In the genomic region with DNA sequence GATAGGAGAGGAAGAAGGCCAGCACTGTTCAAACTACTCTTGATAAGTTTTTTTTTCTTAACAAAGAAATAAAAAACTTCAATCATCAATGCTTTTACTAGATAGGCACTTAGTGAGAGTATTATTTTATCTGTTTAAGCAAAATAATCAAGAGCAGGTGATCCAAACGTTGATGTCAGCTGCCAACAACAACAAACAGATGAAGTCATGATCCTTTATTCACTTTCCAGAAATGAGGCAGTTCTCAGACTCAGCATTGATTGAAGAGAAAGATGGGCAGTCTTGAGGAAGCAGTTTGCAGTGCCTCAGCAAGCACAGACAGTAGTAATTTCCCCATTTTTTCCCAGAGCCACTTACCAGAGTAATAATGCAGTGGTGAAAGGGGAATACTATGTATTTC, we compare ENCODE assay signal across 31 cellular contexts. TPM values are rescaled to one million over a fixed set of nuclear protein-coding genes. Genes with fewer than 3 reads are reported as not detected.
DNase-seq lines count a peak whose midpoint lies in the region; TF ChIP-seq lines count a peak whose summit lies in the region.
"Had no signal": no experiment of that assay in that cellular context is flagged by ENCODE, and none has a peak within 500 bp of the region (broad histone marks: within the 10 kb centered on the region; RNA-seq: fewer than 3 reads in every experiment).

No MANE protein-coding gene starts in this region.

- no peaks in the 10 kb centered on the region for H4K20me1 ChIP-seq in GM23248 (ENCODE audit: insufficient read depth)
- H4K20me1 ChIP-seq in fibroblast of lung (ENCODE audit: control insufficient read depth, extremely low read depth, insufficient read depth, low read length) = no peaks in the 10 kb centered on the region

- H3K9me3 ChIP-seq in GM23248 (ENCODE audit: low read depth) (no peaks in the 10 kb centered on the region), fibroblast of lung (ENCODE audit: control insufficient read depth, insufficient read depth, low read depth, low read length) (no peaks in the 10 kb centered on the region), neutrophil (no peaks in the 10 kb centered on the region)
- H3K9me3 ChIP-seq: ascending aorta, BE2C, esophagus squamous epithelium, SJSA1, tibial artery had no signal

- no peaks in the 10 kb centered on the region for H3K79me2 ChIP-seq in GM23248 (ENCODE audit: insufficient read depth)
- no peaks in the 10 kb centered on the region for H3K79me2 ChIP-seq in fibroblast of lung (ENCODE audit: control insufficient read depth, insufficient read depth, low read length)

- H3K4me1 Mint-ChIP-seq in activated T-helper 2 cell treated with anti-CD3 and anti-CD28 coated beads, Interferon-gamma antibody, Interleukin-2, Interleukin-4, amounts not matched to agents 10 μg/mL and 5 μg/mL and 100 μg/mL, durations not matched to agents 14 hours and 24 hours and 36 hours (ENCODE audit: low read depth) = no peaks in the 10 kb centered on the region
- H3K4me1 Mint-ChIP-seq: H9; naive thymus-derived CD4-positive, alpha-beta T cell had no signal

- H3K4me2 ChIP-seq in GM23248 (ENCODE audit: unreplicated experiment) = no peak overlapping the region
- H3K4me2 ChIP-seq in fibroblast of lung (ENCODE audit: extremely low read depth, insufficient read depth, low read length) = no peak overlapping the region

- H3K4me1 ChIP-seq in GM23248 (ENCODE audit: insufficient read depth) (peaks cover 35% of the 10 kb centered on the region), fibroblast of lung (ENCODE audit: control insufficient read depth, extremely low read depth, insufficient read depth, low read length) (peaks cover 4% of the 10 kb centered on the region), neutrophil (ENCODE audit: control insufficient read depth in 1 of 2, insufficient read depth in 1 of 2, low read depth in 1 of 2, low read length in 1 of 2) (no peaks in the 10 kb centered on the region)
- H3K4me1 ChIP-seq: ascending aorta, BE2C, esophagus squamous epithelium, SJSA1, tibial artery had no signal

- no peak overlapping the region for H3K27ac Mint-ChIP-seq in activated T-helper 2 cell treated with anti-CD3 and anti-CD28 coated beads, Interferon-gamma antibody, Interleukin-2, Interleukin-4, amounts not matched to agents 10 μg/mL and 5 μg/mL and 100 μg/mL, durations not matched to agents 14 hours and 24 hours and 36 hours
- H3K27ac Mint-ChIP-seq: activated CD8-positive, alpha-beta T cell treated with anti-CD3 and anti-CD28 coated beads for 36 hours; activated naive CD4-positive, alpha-beta T cell treated with anti-CD3 and anti-CD28 coated beads, Interleukin-2, amount 50 U/mL, for 72 hours; effector memory CD8-positive, alpha-beta T cell; H9; naive thymus-derived CD4-positive, alpha-beta T cell had no signal

- TF ChIP-seq CTCF in astrocyte of the cerebellum (IDR thresholded peaks at IDR 0.05; ENCODE audit: low read depth, low read length, missing control alignments) = no peak
- TF ChIP-seq CTCF in fibroblast of lung (conservative IDR thresholded peaks at IDR 0.05 in 1 of 2, IDR thresholded peaks at IDR 0.05 in 1 of 2; ENCODE audit: low read depth in 1 of 2, low read length in 2 of 2) = no peak
- TF ChIP-seq CTCF in neutrophil (IDR thresholded peaks at IDR 0.05) = no peak

- no peaks in the 10 kb centered on the region for H3K27me3 Mint-ChIP-seq in activated T-helper 2 cell treated with anti-CD3 and anti-CD28 coated beads, Interferon-gamma antibody, Interleukin-2, Interleukin-4, amounts not matched to agents 10 μg/mL and 5 μg/mL and 100 μg/mL, durations not matched to agents 14 hours and 24 hours and 36 hours (ENCODE audit: low read depth)
- H3K27me3 Mint-ChIP-seq: activated CD8-positive, alpha-beta T cell treated with anti-CD3 and anti-CD28 coated beads for 36 hours; effector memory CD8-positive, alpha-beta T cell had no signal

- H3K36me3 ChIP-seq in GM23248 (ENCODE audit: low read depth) = no peaks in the 10 kb centered on the region
- no peaks in the 10 kb centered on the region for H3K36me3 ChIP-seq in fibroblast of lung (ENCODE audit: control insufficient read depth, insufficient read depth, low read length)
- H3K36me3 ChIP-seq in neutrophil = peaks cover 47% of the 10 kb centered on the region
- H3K36me3 ChIP-seq: ascending aorta, BE2C, esophagus squamous epithelium, MG63, SJSA1, tibial artery had no signal

- H3K9ac ChIP-seq in GM23248 = no peak overlapping the region
- no peak overlapping the region for H3K9ac ChIP-seq in fibroblast of lung (ENCODE audit: insufficient read depth, low read length)

- WGBS in GM23248 (ENCODE audit: low coverage in 1 of 2, low lambda C conversion rate in 2 of 2, missing lambda C conversion rate in 2 of 2), 2 experiments = 6% methylated on average over 1 of the region's 1 CpG

- H3K27me3 ChIP-seq in GM23248 (replicated peaks; ENCODE audit: insufficient read depth) = no peaks in the 10 kb centered on the region
- H3K27me3 ChIP-seq in fibroblast of lung (ENCODE audit: control insufficient read depth, insufficient read depth, low read length) = no peaks in the 10 kb centered on the region
- no peaks in the 10 kb centered on the region for H3K27me3 ChIP-seq in neutrophil
- H3K27me3 ChIP-seq: ascending aorta, BE2C, esophagus squamous epithelium, MG63, SJSA1, tibial artery had no signal

- H3K27ac ChIP-seq in GM23248 (no peak overlapping the region), fibroblast of lung (ENCODE audit: insufficient read depth, low read length) (no peak overlapping the region), neutrophil (peak overlapping the region; percentile 11)
- H3K27ac ChIP-seq: ascending aorta, esophagus squamous epithelium, SJSA1, tibial artery had no signal

- H3K9me2 ChIP-seq in GM23248 (ENCODE audit: insufficient read depth) = no peaks in the 10 kb centered on the region

- no peak overlapping the region for H3K4me3 Mint-ChIP-seq in activated T-helper 2 cell treated with anti-CD3 and anti-CD28 coated beads, Interferon-gamma antibody, Interleukin-2, Interleukin-4, amounts not matched to agents 10 μg/mL and 5 μg/mL and 100 μg/mL, durations not matched to agents 14 hours and 24 hours and 36 hours (ENCODE audit: low read depth)
- H3K4me3 Mint-ChIP-seq: activated CD8-positive, alpha-beta T cell treated with anti-CD3 and anti-CD28 coated beads for 36 hours; effector memory CD8-positive, alpha-beta T cell; H9; naive thymus-derived CD4-positive, alpha-beta T cell had no signal

- DNase-seq in GM23248 = peak; percentile 48
- DNase-seq in astrocyte of the cerebellum (ENCODE audit: low read depth) = peak; percentile 48
- DNase-seq in fibroblast of lung (ENCODE audit: low read depth in 2 of 2) = peak; percentile 26 to 90
- no peak for DNase-seq in NOMO-1 treated with DMSO at 0.1 percent for 48 hours (lab: John Stamatoyannopoulos, UW; ENCODE audit: unreplicated experiment)
- no peak for DNase-seq in activated CD4-positive, CD25-positive, alpha-beta regulatory T cell treated with anti-CD3 and anti-CD28 coated beads, Interleukin-2, amount 50 U/mL, for 72 hours
- DNase-seq in activated T-helper 2 cell treated with anti-CD3 and anti-CD28 coated beads, Interferon-gamma antibody, Interleukin-2, Interleukin-4, amounts not matched to agents 10 μg/mL and 5 μg/mL and 100 μg/mL, durations not matched to agents 14 hours and 24 hours and 36 hours (ENCODE audit: low spot score) = no peak
- DNase-seq: activated CD8-positive, alpha-beta T cell treated with anti-CD3 and anti-CD28 coated beads for 36 hours; BE2C; effector memory CD8-positive, alpha-beta T cell; esophagus squamous epithelium; GDM1; glutamatergic neuron; H9; left ventricle myocardium superior; MG63; naive thymus-derived CD4-positive, alpha-beta T cell; NCI-H1417; NCI-H2081; NCI-H446 treated with DMSO at 0.1 percent for 48 hours; NCI-H82; stimulated activated CD4-positive, alpha-beta T cell treated with anti-CD3 and anti-CD28 coated beads, Interleukin-2, amount 100 ng/mL, for 24 hours; T-helper 2 cell; tibial artery had no signal

- no peak overlapping the region for H3K4me3 ChIP-seq in GM23248
- H3K4me3 ChIP-seq in astrocyte of the cerebellum (ENCODE audit: low read depth, low read length) = no peak overlapping the region
- H3K4me3 ChIP-seq in fibroblast of lung (replicated peaks in 1 of 4; ENCODE audit: control extremely low read depth in 1 of 4, insufficient read depth in 1 of 4, low read depth in 3 of 4, low read length in 4 of 4) = no peak overlapping the region
- H3K4me3 ChIP-seq in neutrophil (ENCODE audit: low read depth in 1 of 2, low read length in 1 of 2) = no peak overlapping the region
- H3K4me3 ChIP-seq: ascending aorta, esophagus squamous epithelium, MG63, SJSA1, tibial artery had no signal

- no peak overlapping the region for H2AFZ ChIP-seq in GM23248
- no peak overlapping the region for H2AFZ ChIP-seq in fibroblast of lung (ENCODE audit: low read length)

- no peaks in the 10 kb centered on the region for H3K9me3 Mint-ChIP-seq in activated T-helper 2 cell treated with anti-CD3 and anti-CD28 coated beads, Interferon-gamma antibody, Interleukin-2, Interleukin-4, amounts not matched to agents 10 μg/mL and 5 μg/mL and 100 μg/mL, durations not matched to agents 14 hours and 24 hours and 36 hours
- H3K9me3 Mint-ChIP-seq: activated CD8-positive, alpha-beta T cell treated with anti-CD3 and anti-CD28 coated beads for 36 hours; effector memory CD8-positive, alpha-beta T cell; H9 had no signal

- intact Hi-C loops in activated T-helper 2 cell treated with anti-CD3 and anti-CD28 coated beads, Interferon-gamma antibody, Interleukin-2, Interleukin-4, amounts not matched to agents 10 μg/mL and 5 μg/mL and 100 μg/mL, durations not matched to agents 14 hours and 24 hours and 36 hours (cut with micrococcal nuclease) = no loop called here

- in situ Hi-C loops in GM23248 (cut with MboI) = no loop called here
- in situ Hi-C loops in astrocyte of the cerebellum (cut with HindIII; ENCODE audit: low sequenced_read_pairs) = no loop called here

- no peaks in the 10 kb centered on the region for H3K36me3 Mint-ChIP-seq in activated T-helper 2 cell treated with anti-CD3 and anti-CD28 coated beads, Interferon-gamma antibody, Interleukin-2, Interleukin-4, amounts not matched to agents 10 μg/mL and 5 μg/mL and 100 μg/mL, durations not matched to agents 14 hours and 24 hours and 36 hours (ENCODE audit: low read depth)
- H3K36me3 Mint-ChIP-seq: activated naive CD4-positive, alpha-beta T cell treated with anti-CD3 and anti-CD28 coated beads, Interleukin-2, amount 50 U/mL, for 72 hours; naive thymus-derived CD4-positive, alpha-beta T cell had no signal

- H3F3A ChIP-seq in GM23248 (ENCODE audit: insufficient read depth) = peaks cover 27% of the 10 kb centered on the region

RNA-seq across cellular contexts. Expression of a gene that starts 38.4 kb away (rescaled TPM):
- total RNA-seq in GM23248 (2014; rRNA removed; shearing (Covaris generic)) = not detected in 2 replicates
- not detected in 2 replicates for polyA plus RNA-seq in GM23248 (2016; fragmentation: Nextera tagmentation; extraction: Ambion mirVana)
- total RNA-seq in fibroblast of lung = not detected in 2 replicates
- polyA plus RNA-seq in fibroblast of lung = not detected in 2 replicates
- not detected in 2 replicates for polyA plus RNA-seq in fibroblast of lung (2012)
- polyA minus RNA-seq in fibroblast of lung (ENCODE audit: low replicate concordance) = not detected in 2 replicates
- not detected in 2 replicates for total RNA-seq in activated T-helper 2 cell treated with anti-CD3 and anti-CD28 coated beads, Interferon-gamma antibody, Interleukin-2, Interleukin-4, amounts not matched to agents 10 μg/mL and 5 μg/mL and 100 μg/mL, durations not matched to agents 14 hours and 24 hours and 36 hours
- total RNA-seq: activated CD8-positive, alpha-beta T cell treated with anti-CD3 and anti-CD28 coated beads for 36 hours; activated naive CD4-positive, alpha-beta T cell treated with anti-CD3 and anti-CD28 coated beads, Interleukin-2, amount 50 U/mL, for 72 hours; ascending aorta; esophagus squamous epithelium; H9; left ventricle myocardium superior; naive thymus-derived CD4-positive, alpha-beta T cell; osteocyte; renal cortical epithelial cell; RPMI7951; SJSA1 had no signal
- polyA plus RNA-seq: keratinocyte; naive thymus-derived CD4-positive, alpha-beta T cell had no signal

Comparison
In these comparisons a context has a peak if more than half of its experiments do, and no peak if none do; other contexts are left out.
1. DNase-seq: peak in GM23248 (single experiment), astrocyte of the cerebellum (single experiment) and fibroblast of lung (2 of 2); none in NOMO-1 treated with DMSO at 0.1 percent for 48 hours (single experiment), activated CD4-positive, CD25-positive, alpha-beta regulatory T cell treated with anti-CD3 and anti-CD28 coated beads, Interleukin-2, amount 50 U/mL, for 72 hours (single experiment) and activated T-helper 2 cell treated with anti-CD3 and anti-CD28 coated beads, Interferon-gamma antibody, Interleukin-2, Interleukin-4, amounts not matched to agents 10 μg/mL and 5 μg/mL and 100 μg/mL, durations not matched to agents 14 hours and 24 hours and 36 hours (single experiment).